ENCODE assay signal across 19 cellular contexts in the genomic region with DNA sequence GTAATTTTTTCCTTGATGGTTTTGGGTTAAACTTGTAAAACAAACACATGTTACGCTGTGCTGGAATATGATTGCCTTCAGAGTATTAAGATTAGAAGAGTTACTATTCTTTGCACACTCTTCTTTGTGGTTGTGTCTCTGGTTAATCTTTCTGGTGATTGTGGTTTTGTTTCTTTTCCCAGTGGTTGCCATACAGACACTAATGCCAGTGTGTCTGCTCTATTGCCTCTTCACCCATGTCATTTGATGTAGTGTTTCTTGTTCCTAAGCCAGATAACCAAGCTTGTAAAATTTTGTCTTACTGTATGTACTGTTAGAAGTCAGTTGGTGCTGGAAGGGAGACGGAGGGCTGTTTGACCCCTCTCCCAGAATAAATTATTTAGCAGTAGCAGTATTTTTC.
A peak's percentile ranks its signal among the peaks of the same experiment; 100 is the strongest.
DNase-seq lines count a peak whose midpoint lies in the region; ATAC-seq, FAIRE-seq and TF ChIP-seq lines count a peak whose summit lies in the region.
"Had no signal": no experiment of that assay in that cellular context is flagged by ENCODE, and none has a peak within 500 bp of the region (broad histone marks: within the 10 kb centered on the region; RNA-seq: fewer than 3 reads in every experiment).

No MANE protein-coding gene starts in this region.

- no peak for TF ChIP-seq RAD21 in GM12878 (IDR thresholded peaks at IDR 0.05; ENCODE audit: insufficient read depth, low read depth, low read length)

- H4K20me1 ChIP-seq in MM.1S (ENCODE audit: insufficient read depth, low read length) = no peaks in the 10 kb centered on the region
- H4K20me1 ChIP-seq in GM12878 (ENCODE audit: control insufficient read depth, insufficient read depth) = no peaks in the 10 kb centered on the region

- H3F3A ChIP-seq in MM.1S (ENCODE audit: insufficient read depth, low read length) = no peaks in the 10 kb centered on the region

- ATAC-seq in GM18907 (IDR thresholded peaks at IDR 0.05; ENCODE audit: unreplicated experiment) (peak; percentile 70), GM12878 (no peak), GM18867 (IDR thresholded peaks at IDR 0.05; ENCODE audit: unreplicated experiment) (no peak)
- ATAC-seq: HepG2; sciatic nerve; stimulated activated memory B cell treated with anti-CD40 and anti-IgM and Interleukin-4, amounts not matched to agents 10 μg/mL and 1 μg/mL and 100 μg/mL, for 72 hours had no signal

- intact Hi-C loops in GM12878 (cut with micrococcal nuclease; ENCODE audit: unreplicated experiment) = no loop called here
- intact Hi-C loops in tibial artery (cut with DNase I; ENCODE audit: low total_unique reads) = no loop called here

- H3K27me3 ChIP-seq in MM.1S (replicated peaks; ENCODE audit: insufficient read depth, low read length) (no peaks in the 10 kb centered on the region), GM12878 (replicated peaks in 1 of 2; ENCODE audit: control insufficient read depth in 2 of 2, insufficient read depth in 2 of 2, low read length in 1 of 2) (no peaks in the 10 kb centered on the region), tibial artery (no peaks in the 10 kb centered on the region)

- DNase-seq in D721Med (ENCODE audit: insufficient read length, low spot score) = no peak
- peak; percentile 38 for DNase-seq in MM.1S
- no peak for DNase-seq in GM12878 (ENCODE audit: low read depth, low spot score)
- no peak for DNase-seq in SIG-M5 treated with dmso at 0.1 percent for 504 hours (lab: John Stamatoyannopoulos, UW; ENCODE audit: unreplicated experiment)
- no peak for DNase-seq in tibial artery
- DNase-seq: activated CD4-positive, CD25-positive, alpha-beta regulatory T cell; activated naive CD8-positive, alpha-beta T cell treated with anti-CD3 and anti-CD28 coated beads for 36 hours; hippocampal formation; naive B cell; NCI-H1048; NCI-H2081 treated with DMSO at 0.1 percent for 48 hours; SHP77 treated with DMSO at 0.1 percent for 48 hours had no signal

- 92% methylated on average over 2 of the region's 2 CpGs for WGBS in GM12878 (ENCODE audit: insufficient coverage, insufficient replicate concordance, low lambda C conversion rate, missing lambda C conversion rate)

- no peak overlapping the region for H2AFZ ChIP-seq in MM.1S (ENCODE audit: low read length)
- H2AFZ ChIP-seq in GM12878 (ENCODE audit: control insufficient read depth, low read depth, low read length) = no peak overlapping the region

- H3K27ac ChIP-seq in MM.1S (ENCODE audit: low read length) (no peak overlapping the region), GM12878 (ENCODE audit: control insufficient read depth, insufficient read depth) (no peak overlapping the region), tibial artery (no peak overlapping the region)
- H3K27ac ChIP-seq: coronary artery had no signal

- FAIRE-seq in D721Med (lab: Jason Lieb, UNC) = peak; percentile 38
- no peak for FAIRE-seq in GM12878 (lab: Jason Lieb, UNC)
- FAIRE-seq: H54, HepG2 had no signal

- RAD21 ChIA-PET in GM12878 (lab: Charles Lee; ENCODE audit: unreplicated experiment) = interaction anchor here (1.0 kb wide), 1 partner anchor 163 kb away, joined by 3 read pairs; no protein-coding TSS in a partner anchor

- H3K9me2 ChIP-seq in MM.1S (replicated peaks; ENCODE audit: insufficient read depth, low read length) = no peaks in the 10 kb centered on the region

- no TSS peak for BruUV-seq in GM12878 (replicated peaks; lab: Mats Ljungman, UMichigan)

- POLR2A ChIA-PET in GM12878 (lab: Charles Lee) = no interaction called here

- no peak for TF ChIP-seq POLR2A in GM12878 (IDR thresholded peaks at IDR 0.05; ENCODE audit: low read depth, low read length)

- H3K79me2 ChIP-seq in MM.1S (ENCODE audit: low read length) (no peaks in the 10 kb centered on the region), GM12878 (ENCODE audit: control insufficient read depth, insufficient read depth, low read length) (no peaks in the 10 kb centered on the region)

- SMC1A ChIA-PET in GM12878 (lab: Charles Lee; ENCODE audit: uncharacterized antibody, unreplicated experiment) = interaction anchor here (1.0 to 2.8 kb wide), 6 partner anchors 9 to 272 kb away, joined by 4 to 7 read pairs (median 6); no protein-coding TSS in a partner anchor

- H3K9ac ChIP-seq in MM.1S (ENCODE audit: low read length) (no peak overlapping the region), GM12878 (ENCODE audit: control insufficient read depth, insufficient read depth, low read length) (no peak overlapping the region)

- in situ Hi-C loops in GM12878 (cut with MboI) = no loop called here

- no peaks in the 10 kb centered on the region for H3K9me3 ChIP-seq in MM.1S (replicated peaks; ENCODE audit: insufficient read depth, low read length)
- H3K9me3 ChIP-seq in GM12878 (replicated peaks; ENCODE audit: control insufficient read depth, insufficient read depth, low read length) = no peaks in the 10 kb centered on the region
- no peaks in the 10 kb centered on the region for H3K9me3 ChIP-seq in tibial artery

- CTCF ChIA-PET in GM12878 (lab: Yijun Ruan, JAX) = interaction anchor here (0.7 to 2.6 kb wide), 9 partner anchors 9 to 527 kb away, joined by 3 to 7 read pairs (median 3); no protein-coding TSS in a partner anchor

- H3K4me1 ChIP-seq in MM.1S (ENCODE audit: low read length) = peaks cover 9% of the 10 kb centered on the region; the same call in 1 of the 2 replicates
- no peaks in the 10 kb centered on the region for H3K4me1 ChIP-seq in GM12878 (ENCODE audit: control insufficient read depth, insufficient read depth, low read length)
- H3K4me1 ChIP-seq in tibial artery = no peaks in the 10 kb centered on the region

- no peak overlapping the region for H3K4me3 ChIP-seq in MM.1S (ENCODE audit: low read length)
- H3K4me3 ChIP-seq in GM12878 = no peak overlapping the region
- H3K4me3 ChIP-seq in tibial artery = no peak overlapping the region
- H3K4me3 ChIP-seq: coronary artery had no signal

- TF ChIP-seq CTCF in D721Med (IDR thresholded peaks at IDR 0.05; ENCODE audit: insufficient read depth, missing control alignments) (no peak), MM.1S (IDR thresholded peaks at IDR 0.05; ENCODE audit: low read length) (no peak), GM12878 (IDR thresholded peaks at IDR 0.05 in 2 of 3, conservative IDR thresholded peaks at IDR 0.05 in 1 of 3; ENCODE audit: control insufficient read depth in 2 of 3, extremely low read depth in 1 of 3, insufficient read depth in 1 of 3, low read depth in 3 of 3, low read length in 3 of 3) (no peak), tibial artery (IDR thresholded peaks at IDR 0.05) (no peak)

- TF ChIP-seq EP300 in GM12878 (IDR thresholded peaks at IDR 0.05; ENCODE audit: borderline replicate concordance in 1 of 2, control insufficient read depth in 1 of 2, low read depth in 2 of 2, low read length in 2 of 2) = no peak

- no peak overlapping the region for H3K4me2 ChIP-seq in MM.1S (ENCODE audit: low read depth, low read length)
- H3K4me2 ChIP-seq in GM12878 (ENCODE audit: control insufficient read depth, insufficient read depth) = no peak overlapping the region

- H3K36me3 ChIP-seq in MM.1S (replicated peaks; ENCODE audit: insufficient read depth, low read length) = no peaks in the 10 kb centered on the region
- H3K36me3 ChIP-seq in GM12878 (ENCODE audit: control insufficient read depth in 2 of 2, insufficient read depth in 2 of 2, low read length in 1 of 2) = peaks cover 0 to 6% of the 10 kb centered on the region in 2 experiments; a peak in 1 of 4 replicates
- H3K36me3 ChIP-seq in tibial artery = peaks cover 0 to 12% (median 10%) of the 10 kb centered on the region in 3 donors

TF ChIP-seq in GM12878, 131 proteins besides CTCF, POLR2A, EP300 and RAD21:
- TF ChIP-seq TCF7 (IDR thresholded peaks at IDR 0.05; ENCODE audit: borderline replicate concordance) = no peak
- TF ChIP-seq RUNX3 (IDR thresholded peaks at IDR 0.05; ENCODE audit: low read length) = peak; percentile 30
- TF ChIP-seq BMI1 (IDR thresholded peaks at IDR 0.05; ENCODE audit: borderline replicate concordance) = no peak
- no peak for TF ChIP-seq IKZF2 (IDR thresholded peaks at IDR 0.05)
- TF ChIP-seq RFX5 (IDR thresholded peaks at IDR 0.05; ENCODE audit: low read depth, low read length) = no peak
TF ChIP-seq in GM12878: peak in this region for 1.
